In genomic region chr17:55402374-55402773, GRCh38 we compare ENCODE assay signal across 1 cellular context.
TF ChIP-seq lines count a peak whose summit lies in the region.

No MANE protein-coding gene starts in this region.

TF ChIP-seq in GM12878, 131 proteins besides CTCF, POLR2A, EP300 and RAD21 (continued from another document):
- TF ChIP-seq, protein P1, sequence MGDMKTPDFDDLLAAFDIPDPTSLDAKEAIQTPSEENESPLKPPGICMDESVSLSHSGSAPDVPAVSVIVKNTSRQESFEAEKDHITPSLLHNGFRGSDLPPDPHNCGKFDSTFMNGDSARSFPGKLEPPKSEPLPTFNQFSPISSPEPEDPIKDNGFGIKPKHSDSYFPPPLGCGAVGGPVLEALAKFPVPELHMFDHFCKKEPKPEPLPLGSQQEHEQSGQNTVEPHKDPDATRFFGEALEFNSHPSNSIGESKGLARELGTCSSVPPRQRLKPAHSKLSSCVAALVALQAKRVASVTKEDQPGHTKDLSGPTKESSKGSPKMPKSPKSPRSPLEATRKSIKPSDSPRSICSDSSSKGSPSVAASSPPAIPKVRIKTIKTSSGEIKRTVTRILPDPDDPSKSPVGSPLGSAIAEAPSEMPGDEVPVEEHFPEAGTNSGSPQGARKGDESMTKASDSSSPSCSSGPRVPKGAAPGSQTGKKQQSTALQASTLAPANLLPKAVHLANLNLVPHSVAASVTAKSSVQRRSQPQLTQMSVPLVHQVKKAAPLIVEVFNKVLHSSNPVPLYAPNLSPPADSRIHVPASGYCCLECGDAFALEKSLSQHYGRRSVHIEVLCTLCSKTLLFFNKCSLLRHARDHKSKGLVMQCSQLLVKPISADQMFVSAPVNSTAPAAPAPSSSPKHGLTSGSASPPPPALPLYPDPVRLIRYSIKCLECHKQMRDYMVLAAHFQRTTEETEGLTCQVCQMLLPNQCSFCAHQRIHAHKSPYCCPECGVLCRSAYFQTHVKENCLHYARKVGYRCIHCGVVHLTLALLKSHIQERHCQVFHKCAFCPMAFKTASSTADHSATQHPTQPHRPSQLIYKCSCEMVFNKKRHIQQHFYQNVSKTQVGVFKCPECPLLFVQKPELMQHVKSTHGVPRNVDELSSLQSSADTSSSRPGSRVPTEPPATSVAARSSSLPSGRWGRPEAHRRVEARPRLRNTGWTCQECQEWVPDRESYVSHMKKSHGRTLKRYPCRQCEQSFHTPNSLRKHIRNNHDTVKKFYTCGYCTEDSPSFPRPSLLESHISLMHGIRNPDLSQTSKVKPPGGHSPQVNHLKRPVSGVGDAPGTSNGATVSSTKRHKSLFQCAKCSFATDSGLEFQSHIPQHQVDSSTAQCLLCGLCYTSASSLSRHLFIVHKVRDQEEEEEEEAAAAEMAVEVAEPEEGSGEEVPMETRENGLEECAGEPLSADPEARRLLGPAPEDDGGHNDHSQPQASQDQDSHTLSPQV (IDR thresholded peaks at IDR 0.05): no peak
- TF ChIP-seq HDGF (IDR thresholded peaks at IDR 0.05) (no peak), SREBF1 (IDR thresholded peaks at IDR 0.05; ENCODE audit: low read length) (no peak), NFYA (IDR thresholded peaks at IDR 0.05; ENCODE audit: borderline replicate concordance, low read depth, low read length) (no peak), STAT3 (IDR thresholded peaks at IDR 0.05; ENCODE audit: low read depth, low read length) (no peak), CUX1 (IDR thresholded peaks at IDR 0.05; ENCODE audit: insufficient replicate concordance, low read depth, low read length) (no peak)
TF ChIP-seq in GM12878: peak in this region for 0.
